ENCODE assay signal across 16 cellular contexts in genomic region chr15:61997786-61998185, GRCh38.
DNase-seq lines count a peak whose midpoint lies in the region; ATAC-seq and TF ChIP-seq lines count a peak whose summit lies in the region.
"Had no signal": no experiment of that assay in that cellular context is flagged by ENCODE, and none has a peak within 500 bp of the region (broad histone marks: within the 10 kb centered on the region; RNA-seq: fewer than 3 reads in every experiment).

No MANE protein-coding gene starts in this region.

- TF ChIP-seq CTCF in fibroblast of mammary gland (conservative IDR thresholded peaks at IDR 0.05; ENCODE audit: control insufficient read depth, insufficient read depth, low read depth, low read length) (no peak), endothelial cell (IDR thresholded peaks at IDR 0.05; ENCODE audit: unreplicated experiment) (no peak)

- H3K36me3 Mint-ChIP-seq in activated naive CD4-positive, alpha-beta T cell treated with anti-CD3 and anti-CD28 coated beads, Interleukin-2, amount 50 U/mL, for 24 hours: peaks cover 32% of the 10 kb centered on the region
- peaks cover 75% of the 10 kb centered on the region for H3K36me3 Mint-ChIP-seq in activated T-helper 17 cell treated with anti-CD3 and anti-CD28 coated beads, Interleukin-2, amount 50 U/mL, for 72 hours (ENCODE audit: low read depth)
- H3K36me3 Mint-ChIP-seq in endothelial cell (ENCODE audit: low read depth, unreplicated experiment): no peaks in the 10 kb centered on the region

- no peaks in the 10 kb centered on the region for H3K9me3 Mint-ChIP-seq in activated naive CD4-positive, alpha-beta T cell treated with anti-CD3 and anti-CD28 coated beads, Interleukin-2, amount 50 U/mL, for 24 hours
- H3K9me3 Mint-ChIP-seq in activated T-helper 17 cell treated with anti-CD3 and anti-CD28 coated beads, Interleukin-2, amount 50 U/mL, for 72 hours: no peaks in the 10 kb centered on the region
- no peaks in the 10 kb centered on the region for H3K9me3 Mint-ChIP-seq in endothelial cell (ENCODE audit: unreplicated experiment)
- H3K9me3 Mint-ChIP-seq: CD4-positive, alpha-beta T cell had no signal

- intact Hi-C loops in sciatic nerve (cut with DNase I): no loop called here

- H3K27me3 Mint-ChIP-seq in activated naive CD4-positive, alpha-beta T cell treated with anti-CD3 and anti-CD28 coated beads, Interleukin-2, amount 50 U/mL, for 24 hours: no peaks in the 10 kb centered on the region
- H3K27me3 Mint-ChIP-seq in activated T-helper 17 cell treated with anti-CD3 and anti-CD28 coated beads, Interleukin-2, amount 50 U/mL, for 72 hours: no peaks in the 10 kb centered on the region
- peaks cover 2% of the 10 kb centered on the region for H3K27me3 Mint-ChIP-seq in endothelial cell (ENCODE audit: unreplicated experiment)
- H3K27me3 Mint-ChIP-seq: CD4-positive, alpha-beta T cell had no signal

- H3K4me3 Mint-ChIP-seq in activated naive CD4-positive, alpha-beta T cell treated with anti-CD3 and anti-CD28 coated beads, Interleukin-2, amount 50 U/mL, for 24 hours: no peak overlapping the region
- no peak overlapping the region for H3K4me3 Mint-ChIP-seq in activated T-helper 17 cell treated with anti-CD3 and anti-CD28 coated beads, Interleukin-2, amount 50 U/mL, for 72 hours
- H3K4me3 Mint-ChIP-seq in endothelial cell (ENCODE audit: unreplicated experiment): no peak overlapping the region
- H3K4me3 Mint-ChIP-seq: CD4-positive, alpha-beta T cell had no signal

- DNase-seq in activated naive CD4-positive, alpha-beta T cell (lab: John Stamatoyannopoulos, UW): no peak
- DNase-seq in fibroblast of mammary gland (ENCODE audit: low read depth): peak; percentile 38
- no peak for DNase-seq in sciatic nerve (ENCODE audit: low spot score)
- no peak for DNase-seq in endothelial cell (ENCODE audit: low spot score)
- no peak for DNase-seq in putamen (ENCODE audit: low spot score)
- DNase-seq: 8988T; Calu3; CD4-positive, alpha-beta T cell; NCI-H1092 treated with DMSO at 0.1 percent for 48 hours; NCI-H1694; NCI-H510A treated with DMSO at 0.1 percent for 48 hours; NCI-H774 had no signal

- no peak overlapping the region for H3K4me3 ChIP-seq in fibroblast of mammary gland (ENCODE audit: control insufficient read depth, low read depth, low read length)

- peak overlapping the region; percentile 10 for H3K27ac Mint-ChIP-seq in activated naive CD4-positive, alpha-beta T cell treated with anti-CD3 and anti-CD28 coated beads, Interleukin-2, amount 50 U/mL, for 24 hours
- H3K27ac Mint-ChIP-seq in activated T-helper 17 cell treated with anti-CD3 and anti-CD28 coated beads, Interleukin-2, amount 50 U/mL, for 72 hours: peak overlapping the region; percentile 16
- H3K27ac Mint-ChIP-seq in endothelial cell (ENCODE audit: unreplicated experiment): no peak overlapping the region
- H3K27ac Mint-ChIP-seq: CD4-positive, alpha-beta T cell had no signal

- peaks cover under 1% of the 10 kb centered on the region for H3K4me1 Mint-ChIP-seq in activated naive CD4-positive, alpha-beta T cell treated with anti-CD3 and anti-CD28 coated beads, Interleukin-2, amount 50 U/mL, for 24 hours
- H3K4me1 Mint-ChIP-seq in activated T-helper 17 cell treated with anti-CD3 and anti-CD28 coated beads, Interleukin-2, amount 50 U/mL, for 72 hours: peaks cover 4% of the 10 kb centered on the region
- H3K4me1 Mint-ChIP-seq in endothelial cell (ENCODE audit: unreplicated experiment): no peaks in the 10 kb centered on the region

- ATAC-seq in activated T-helper 17 cell treated with anti-CD3 and anti-CD28 coated beads, Interleukin-2, amount 50 U/mL, for 72 hours (replicated peaks): no peak
- ATAC-seq in sciatic nerve (peak; percentile 42), GM18909 (IDR thresholded peaks at IDR 0.05; ENCODE audit: poor library complexity, unreplicated experiment) (no peak)
- ATAC-seq: Right ventricle myocardium inferior had no signal
